1 cellular context compared by ENCODE assay signal in genomic region chr11:64864135-64864472, GRCh38.
TF ChIP-seq lines count a peak whose summit lies in the region.

No MANE protein-coding gene starts in this region.

TF ChIP-seq in GM23338, 12 proteins besides CTCF, POLR2A, EP300 and RAD21 (continued from another document):
- no peak for TF ChIP-seq ZNF462 (CRISPR knock-in tag; IDR thresholded peaks at IDR 0.05)
- TF ChIP-seq CREB1 (CRISPR knock-in tag; IDR thresholded peaks at IDR 0.05; ENCODE audit: low read depth), result no peak
- no peak for TF ChIP-seq JUNB (IDR thresholded peaks at IDR 0.05; ENCODE audit: unreplicated experiment)
- no peak for TF ChIP-seq ZNF114 (CRISPR knock-in tag; IDR thresholded peaks at IDR 0.05)
